In genomic region chr3:157355276-157355675, GRCh38 we compare ENCODE assay signal across 23 cellular contexts.
"Had no signal": no experiment of that assay in that cellular context is flagged by ENCODE, and none has a peak within 500 bp of the region (broad histone marks: within the 10 kb centered on the region; RNA-seq: fewer than 3 reads in every experiment).

No MANE protein-coding gene starts in this region.

- H3K36me3 ChIP-seq: SJCRH30, WERI-Rb-1 had no signal

- H3K9me3 Mint-ChIP-seq: activated CD4-positive, alpha-beta memory T cell treated with anti-CD3 and anti-CD28 coated beads, Interleukin-2, amount 10 ng/mL, durations not matched to agents 7 days and 5 days; activated naive CD8-positive, alpha-beta T cell treated with anti-CD3 and anti-CD28 coated beads, Interleukin-2, amount 10 ng/mL, durations not matched to agents 7 days and 5 days; activated T-helper 2 cell treated with anti-CD3 and anti-CD28 coated beads, Interferon-gamma antibody, Interleukin-2, Interleukin-4, amounts not matched to agents 10 μg/mL and 5 μg/mL and 100 μg/mL, durations not matched to agents 14 hours and 24 hours and 36 hours had no signal

- H3K27ac Mint-ChIP-seq: activated CD4-positive, alpha-beta memory T cell treated with anti-CD3 and anti-CD28 coated beads, Interleukin-2, amount 10 ng/mL, durations not matched to agents 7 days and 5 days; activated CD4-positive, alpha-beta T cell treated with anti-CD3 and anti-CD28 coated beads for 36 hours; activated naive CD8-positive, alpha-beta T cell treated with anti-CD3 and anti-CD28 coated beads, Interleukin-2, amount 10 ng/mL, durations not matched to agents 7 days and 5 days; activated T-cell treated with anti-CD3 and anti-CD28 coated beads, Interleukin-2, amount 50 U/mL, for 72 hours; activated T-helper 2 cell treated with anti-CD3 and anti-CD28 coated beads, Interferon-gamma antibody, Interleukin-2, Interleukin-4, amounts not matched to agents 10 μg/mL and 5 μg/mL and 100 μg/mL, durations not matched to agents 14 hours and 24 hours and 36 hours had no signal

- H3K27me3 ChIP-seq: SJCRH30 had no signal

- ATAC-seq: activated CD4-positive, alpha-beta T cell treated with anti-CD3 and anti-CD28 coated beads for 36 hours; activated T-cell treated with anti-CD3 and anti-CD28 coated beads, Interleukin-2, amount 50 U/mL, for 72 hours; Panc1 had no signal

- H3K27me3 Mint-ChIP-seq: activated CD4-positive, alpha-beta memory T cell treated with anti-CD3 and anti-CD28 coated beads, Interleukin-2, amount 10 ng/mL, durations not matched to agents 7 days and 5 days; activated CD4-positive, alpha-beta T cell treated with anti-CD3 and anti-CD28 coated beads for 36 hours; activated naive CD8-positive, alpha-beta T cell treated with anti-CD3 and anti-CD28 coated beads, Interleukin-2, amount 10 ng/mL, durations not matched to agents 7 days and 5 days had no signal

- H3K4me3 Mint-ChIP-seq: activated CD4-positive, alpha-beta memory T cell treated with anti-CD3 and anti-CD28 coated beads, Interleukin-2, amount 10 ng/mL, durations not matched to agents 7 days and 5 days; activated CD4-positive, alpha-beta T cell treated with anti-CD3 and anti-CD28 coated beads for 36 hours; activated naive CD8-positive, alpha-beta T cell treated with anti-CD3 and anti-CD28 coated beads, Interleukin-2, amount 10 ng/mL, durations not matched to agents 7 days and 5 days; activated T-cell treated with anti-CD3 and anti-CD28 coated beads, Interleukin-2, amount 50 U/mL, for 72 hours had no signal

- H3K27ac ChIP-seq: RWPE1, SJCRH30, WERI-Rb-1 had no signal

- DNase-seq: activated CD4-positive, alpha-beta memory T cell treated with anti-CD3 and anti-CD28 coated beads, Interleukin-2, amount 10 ng/mL, durations not matched to agents 7 days and 5 days; activated CD4-positive, alpha-beta T cell treated with anti-CD3 and anti-CD28 coated beads for 36 hours; activated CD4-positive, alpha-beta T cell treated with anti-CD3 and anti-CD28 coated beads, Interleukin-2, amount 50 U/mL, for 1 hour; activated CD8-positive, alpha-beta memory T cell treated with anti-CD3 and anti-CD28 coated beads, Interleukin-2, amount 50 U/mL, for 4 hours; activated naive CD4-positive, alpha-beta T cell treated with anti-CD3 and anti-CD28 coated beads, Interleukin-2, amount 50 U/mL, for 16 hours; activated naive CD8-positive, alpha-beta T cell treated with anti-CD3 and anti-CD28 coated beads, Interleukin-2, amount 10 ng/mL, durations not matched to agents 7 days and 5 days; aorta; central memory CD4-positive, alpha-beta T cell; KG1; NCI-H1092; NCI-H1930; NCI-H2107; NCI-H2171 treated with DMSO at 0.1 percent for 48 hours; NCI-H526 treated with DMSO at 0.1 percent for 48 hours; Right ventricle myocardium superior; SK-N-SH; T-helper 1 cell; WERI-Rb-1 had no signal

- H3K4me3 ChIP-seq: SJCRH30 had no signal

- H3K4me1 Mint-ChIP-seq: activated CD4-positive, alpha-beta memory T cell treated with anti-CD3 and anti-CD28 coated beads, Interleukin-2, amount 10 ng/mL, durations not matched to agents 7 days and 5 days; activated CD4-positive, alpha-beta T cell treated with anti-CD3 and anti-CD28 coated beads for 36 hours; activated naive CD8-positive, alpha-beta T cell treated with anti-CD3 and anti-CD28 coated beads, Interleukin-2, amount 10 ng/mL, durations not matched to agents 7 days and 5 days had no signal

- H3K4me2 ChIP-seq: SK-N-SH had no signal

- H3K36me3 Mint-ChIP-seq: activated naive CD8-positive, alpha-beta T cell treated with anti-CD3 and anti-CD28 coated beads, Interleukin-2, amount 10 ng/mL, durations not matched to agents 7 days and 5 days had no signal

- H3K9ac ChIP-seq: SK-N-SH had no signal

- H3K9me3 ChIP-seq: SJCRH30, SK-N-SH had no signal

- H3K4me1 ChIP-seq: SJCRH30 had no signal
